In genomic region chr14:68937790-68938514, GRCh38 we compare ENCODE assay signal across 1 cellular context.
TF ChIP-seq lines count a peak whose summit lies in the region.

No MANE protein-coding gene starts in this region.

TF ChIP-seq in HCT116, 20 proteins besides CTCF, POLR2A, EP300 and RAD21 (continued from another document):
- TF ChIP-seq REST (IDR thresholded peaks at IDR 0.05; ENCODE audit: low read depth) = no peak
- no peak for TF ChIP-seq POLR2AphosphoS5 (IDR thresholded peaks at IDR 0.05; ENCODE audit: low read depth, low read length)
- no peak for TF ChIP-seq SIN3A (IDR thresholded peaks at IDR 0.05; ENCODE audit: low read depth)
- TF ChIP-seq SRF (IDR thresholded peaks at IDR 0.05; ENCODE audit: low read depth) = no peak
TF ChIP-seq in HCT116: peak in this region for 0.
